Comparison of ENCODE assay signal across 2 cellular contexts in genomic region chr15:26893351-26894065, GRCh38.
TF ChIP-seq lines count a peak whose summit lies in the region.

No MANE protein-coding gene starts in this region.

TF ChIP-seq in A549, 52 proteins besides CTCF, POLR2A, EP300 and RAD21:
- no peak for TF ChIP-seq MAFK (IDR thresholded peaks at IDR 0.05; ENCODE audit: partially characterized antibody)

TF ChIP-seq in H1, 55 proteins besides CTCF, POLR2A, EP300 and RAD21:
- TF ChIP-seq KDM5A (IDR thresholded peaks at IDR 0.05; ENCODE audit: low read length) (no peak), EGR1 (IDR thresholded peaks at IDR 0.05; ENCODE audit: borderline replicate concordance, low read depth, low read length) (no peak), CBX5 (IDR thresholded peaks at IDR 0.05; ENCODE audit: low read depth, low read length) (no peak), FOSL1 (IDR thresholded peaks at IDR 0.05; ENCODE audit: insufficient read depth, low read depth, low read length) (no peak), BACH1 (IDR thresholded peaks at IDR 0.05; ENCODE audit: low read length) (no peak), POLR2AphosphoS5 (IDR thresholded peaks at IDR 0.05; ENCODE audit: low read depth, low read length) (no peak), NRF1 (IDR thresholded peaks at IDR 0.05; ENCODE audit: low read depth, low read length) (no peak), GABPA (IDR thresholded peaks at IDR 0.05; ENCODE audit: borderline replicate concordance, insufficient read depth, low read length) (no peak), NANOG (IDR thresholded peaks at IDR 0.05; ENCODE audit: insufficient read depth, low read depth, low read length, poor library complexity, severe bottlenecking) (no peak), KDM1A (IDR thresholded peaks at IDR 0.05; ENCODE audit: borderline replicate concordance, low read length) (no peak), RFX5 (IDR thresholded peaks at IDR 0.05; ENCODE audit: borderline replicate concordance, low read depth, low read length) (no peak), ASH2L (IDR thresholded peaks at IDR 0.05; ENCODE audit: low read length) (no peak), POU5F1 (IDR thresholded peaks at IDR 0.05; ENCODE audit: low read depth, low read length) (no peak), TEAD4 (IDR thresholded peaks at IDR 0.05; ENCODE audit: low read depth, low read length) (no peak)
- TF ChIP-seq, protein P1, sequence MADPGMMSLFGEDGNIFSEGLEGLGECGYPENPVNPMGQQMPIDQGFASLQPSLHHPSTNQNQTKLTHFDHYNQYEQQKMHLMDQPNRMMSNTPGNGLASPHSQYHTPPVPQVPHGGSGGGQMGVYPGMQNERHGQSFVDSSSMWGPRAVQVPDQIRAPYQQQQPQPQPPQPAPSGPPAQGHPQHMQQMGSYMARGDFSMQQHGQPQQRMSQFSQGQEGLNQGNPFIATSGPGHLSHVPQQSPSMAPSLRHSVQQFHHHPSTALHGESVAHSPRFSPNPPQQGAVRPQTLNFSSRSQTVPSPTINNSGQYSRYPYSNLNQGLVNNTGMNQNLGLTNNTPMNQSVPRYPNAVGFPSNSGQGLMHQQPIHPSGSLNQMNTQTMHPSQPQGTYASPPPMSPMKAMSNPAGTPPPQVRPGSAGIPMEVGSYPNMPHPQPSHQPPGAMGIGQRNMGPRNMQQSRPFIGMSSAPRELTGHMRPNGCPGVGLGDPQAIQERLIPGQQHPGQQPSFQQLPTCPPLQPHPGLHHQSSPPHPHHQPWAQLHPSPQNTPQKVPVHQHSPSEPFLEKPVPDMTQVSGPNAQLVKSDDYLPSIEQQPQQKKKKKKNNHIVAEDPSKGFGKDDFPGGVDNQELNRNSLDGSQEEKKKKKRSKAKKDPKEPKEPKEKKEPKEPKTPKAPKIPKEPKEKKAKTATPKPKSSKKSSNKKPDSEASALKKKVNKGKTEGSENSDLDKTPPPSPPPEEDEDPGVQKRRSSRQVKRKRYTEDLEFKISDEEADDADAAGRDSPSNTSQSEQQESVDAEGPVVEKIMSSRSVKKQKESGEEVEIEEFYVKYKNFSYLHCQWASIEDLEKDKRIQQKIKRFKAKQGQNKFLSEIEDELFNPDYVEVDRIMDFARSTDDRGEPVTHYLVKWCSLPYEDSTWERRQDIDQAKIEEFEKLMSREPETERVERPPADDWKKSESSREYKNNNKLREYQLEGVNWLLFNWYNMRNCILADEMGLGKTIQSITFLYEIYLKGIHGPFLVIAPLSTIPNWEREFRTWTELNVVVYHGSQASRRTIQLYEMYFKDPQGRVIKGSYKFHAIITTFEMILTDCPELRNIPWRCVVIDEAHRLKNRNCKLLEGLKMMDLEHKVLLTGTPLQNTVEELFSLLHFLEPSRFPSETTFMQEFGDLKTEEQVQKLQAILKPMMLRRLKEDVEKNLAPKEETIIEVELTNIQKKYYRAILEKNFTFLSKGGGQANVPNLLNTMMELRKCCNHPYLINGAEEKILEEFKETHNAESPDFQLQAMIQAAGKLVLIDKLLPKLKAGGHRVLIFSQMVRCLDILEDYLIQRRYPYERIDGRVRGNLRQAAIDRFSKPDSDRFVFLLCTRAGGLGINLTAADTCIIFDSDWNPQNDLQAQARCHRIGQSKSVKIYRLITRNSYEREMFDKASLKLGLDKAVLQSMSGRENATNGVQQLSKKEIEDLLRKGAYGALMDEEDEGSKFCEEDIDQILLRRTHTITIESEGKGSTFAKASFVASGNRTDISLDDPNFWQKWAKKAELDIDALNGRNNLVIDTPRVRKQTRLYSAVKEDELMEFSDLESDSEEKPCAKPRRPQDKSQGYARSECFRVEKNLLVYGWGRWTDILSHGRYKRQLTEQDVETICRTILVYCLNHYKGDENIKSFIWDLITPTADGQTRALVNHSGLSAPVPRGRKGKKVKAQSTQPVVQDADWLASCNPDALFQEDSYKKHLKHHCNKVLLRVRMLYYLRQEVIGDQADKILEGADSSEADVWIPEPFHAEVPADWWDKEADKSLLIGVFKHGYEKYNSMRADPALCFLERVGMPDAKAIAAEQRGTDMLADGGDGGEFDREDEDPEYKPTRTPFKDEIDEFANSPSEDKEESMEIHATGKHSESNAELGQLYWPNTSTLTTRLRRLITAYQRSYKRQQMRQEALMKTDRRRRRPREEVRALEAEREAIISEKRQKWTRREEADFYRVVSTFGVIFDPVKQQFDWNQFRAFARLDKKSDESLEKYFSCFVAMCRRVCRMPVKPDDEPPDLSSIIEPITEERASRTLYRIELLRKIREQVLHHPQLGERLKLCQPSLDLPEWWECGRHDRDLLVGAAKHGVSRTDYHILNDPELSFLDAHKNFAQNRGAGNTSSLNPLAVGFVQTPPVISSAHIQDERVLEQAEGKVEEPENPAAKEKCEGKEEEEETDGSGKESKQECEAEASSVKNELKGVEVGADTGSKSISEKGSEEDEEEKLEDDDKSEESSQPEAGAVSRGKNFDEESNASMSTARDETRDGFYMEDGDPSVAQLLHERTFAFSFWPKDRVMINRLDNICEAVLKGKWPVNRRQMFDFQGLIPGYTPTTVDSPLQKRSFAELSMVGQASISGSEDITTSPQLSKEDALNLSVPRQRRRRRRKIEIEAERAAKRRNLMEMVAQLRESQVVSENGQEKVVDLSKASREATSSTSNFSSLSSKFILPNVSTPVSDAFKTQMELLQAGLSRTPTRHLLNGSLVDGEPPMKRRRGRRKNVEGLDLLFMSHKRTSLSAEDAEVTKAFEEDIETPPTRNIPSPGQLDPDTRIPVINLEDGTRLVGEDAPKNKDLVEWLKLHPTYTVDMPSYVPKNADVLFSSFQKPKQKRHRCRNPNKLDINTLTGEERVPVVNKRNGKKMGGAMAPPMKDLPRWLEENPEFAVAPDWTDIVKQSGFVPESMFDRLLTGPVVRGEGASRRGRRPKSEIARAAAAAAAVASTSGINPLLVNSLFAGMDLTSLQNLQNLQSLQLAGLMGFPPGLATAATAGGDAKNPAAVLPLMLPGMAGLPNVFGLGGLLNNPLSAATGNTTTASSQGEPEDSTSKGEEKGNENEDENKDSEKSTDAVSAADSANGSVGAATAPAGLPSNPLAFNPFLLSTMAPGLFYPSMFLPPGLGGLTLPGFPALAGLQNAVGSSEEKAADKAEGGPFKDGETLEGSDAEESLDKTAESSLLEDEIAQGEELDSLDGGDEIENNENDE (IDR thresholded peaks at IDR 0.05; ENCODE audit: insufficient replicate concordance, low read length), result no peak
- TF ChIP-seq, protein P2, sequence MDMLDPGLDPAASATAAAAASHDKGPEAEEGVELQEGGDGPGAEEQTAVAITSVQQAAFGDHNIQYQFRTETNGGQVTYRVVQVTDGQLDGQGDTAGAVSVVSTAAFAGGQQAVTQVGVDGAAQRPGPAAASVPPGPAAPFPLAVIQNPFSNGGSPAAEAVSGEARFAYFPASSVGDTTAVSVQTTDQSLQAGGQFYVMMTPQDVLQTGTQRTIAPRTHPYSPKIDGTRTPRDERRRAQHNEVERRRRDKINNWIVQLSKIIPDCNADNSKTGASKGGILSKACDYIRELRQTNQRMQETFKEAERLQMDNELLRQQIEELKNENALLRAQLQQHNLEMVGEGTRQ (IDR thresholded peaks at IDR 0.05; ENCODE audit: low read length), result no peak
